19 cellular contexts compared by ENCODE assay signal in the genomic region with DNA sequence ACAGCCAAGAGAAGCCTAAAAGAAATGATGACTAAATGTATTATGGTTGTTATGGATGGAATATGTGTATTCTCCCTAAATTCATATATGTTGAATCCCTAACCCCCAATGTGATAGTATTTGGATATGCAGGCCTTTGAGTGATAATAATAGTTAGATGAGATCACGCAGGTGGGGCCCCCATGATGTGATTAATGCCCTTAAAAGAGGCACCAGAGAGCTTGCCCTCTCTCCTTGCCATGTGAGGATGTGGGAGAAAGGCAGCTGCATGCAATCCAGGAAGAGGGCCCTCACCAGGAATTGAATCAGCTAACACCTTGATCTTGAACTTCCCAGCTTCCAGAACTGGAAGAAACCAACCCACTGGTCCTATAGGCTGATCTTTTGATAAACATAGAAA.
A peak's percentile ranks its signal among the peaks of the same experiment; 100 is the strongest.
DNase-seq lines count a peak whose midpoint lies in the region; ATAC-seq, FAIRE-seq and TF ChIP-seq lines count a peak whose summit lies in the region.
"Had no signal": no experiment of that assay in that cellular context is flagged by ENCODE, and none has a peak within 500 bp of the region (broad histone marks: within the 10 kb centered on the region; RNA-seq: fewer than 3 reads in every experiment).

No MANE protein-coding gene starts in this region.

- TF ChIP-seq CTCF in left ventricle myocardium inferior (IDR thresholded peaks at IDR 0.05; ENCODE audit: borderline replicate concordance) (no peak), heart right ventricle (IDR thresholded peaks at IDR 0.05) (no peak), K562 (IDR thresholded peaks at IDR 0.05 in 2 of 3, conservative IDR thresholded peaks at IDR 0.05 in 1 of 3; ENCODE audit: insufficient read depth in 2 of 3, low read depth in 1 of 3, low read length in 3 of 3) (no peak), pancreas (IDR thresholded peaks at IDR 0.05) (no peak)

- H2AFZ ChIP-seq in GM23248 (peak overlapping the region; percentile 18; the same call in 1 of the 2 replicates), K562 (ENCODE audit: low read depth, low read length) (peak overlapping the region; percentile 62; the same call in 1 of the 2 replicates)
- H2AFZ ChIP-seq: GM23338 had no signal

- peaks cover 8% of the 10 kb centered on the region for H3K9me3 ChIP-seq in left ventricle myocardium inferior (replicated peaks)
- peaks cover 0 to 11% (median 0%) of the 10 kb centered on the region in 11 donors for H3K9me3 ChIP-seq in heart right ventricle
- no peaks in the 10 kb centered on the region for H3K9me3 ChIP-seq in GM23248 (ENCODE audit: low read depth)
- H3K9me3 ChIP-seq in K562 (replicated peaks; ENCODE audit: control insufficient read depth, insufficient read depth, low read depth, low read length), result peaks cover 5% of the 10 kb centered on the region; the same call in 1 of the 2 replicates
- H3K9me3 ChIP-seq in pancreas, result no peaks in the 10 kb centered on the region
- H3K9me3 ChIP-seq: Caco-2 had no signal

- no peaks in the 10 kb centered on the region for H3K9me2 ChIP-seq in GM23248 (ENCODE audit: insufficient read depth)

- BruUV-seq in K562 (replicated peaks; lab: Mats Ljungman, UMichigan), result no TSS peak

- H4K20me1 ChIP-seq in GM23248 (ENCODE audit: insufficient read depth), result no peaks in the 10 kb centered on the region
- no peaks in the 10 kb centered on the region for H4K20me1 ChIP-seq in K562 (replicated peaks; ENCODE audit: control insufficient read depth, insufficient read depth, low read length)

- no peaks in the 10 kb centered on the region for H3K9me1 ChIP-seq in K562 (ENCODE audit: control insufficient read depth, insufficient read depth, low read length)

- no peak overlapping the region for H3K4me3 ChIP-seq in left ventricle myocardium inferior
- H3K4me3 ChIP-seq in heart right ventricle, result no peak overlapping the region
- no peak overlapping the region for H3K4me3 ChIP-seq in GM23248
- no peak overlapping the region for H3K4me3 ChIP-seq in K562
- H3K4me3 ChIP-seq in pancreas, result no peak overlapping the region
- H3K4me3 ChIP-seq: GM23338 had no signal

- no peak overlapping the region for H3K4me2 ChIP-seq in GM23248 (ENCODE audit: unreplicated experiment)
- H3K4me2 ChIP-seq in K562 (ENCODE audit: insufficient read depth, low read length), result no peak overlapping the region
- H3K4me2 ChIP-seq: GM23338 had no signal

- no peaks in the 10 kb centered on the region for H3K79me2 ChIP-seq in GM23248 (ENCODE audit: insufficient read depth)
- H3K79me2 ChIP-seq in K562 (ENCODE audit: control insufficient read depth, insufficient read depth, low read length), result no peaks in the 10 kb centered on the region

- TF ChIP-seq RAD21 in K562 (CRISPR knock-in tag; conservative IDR thresholded peaks at IDR 0.05 in 1 of 2, IDR thresholded peaks at IDR 0.05 in 1 of 2), result no peak

- CTCF ChIA-PET in K562 (lab: Yijun Ruan, JAX; ENCODE audit: low intra/inter-chr PET ratio), result no interaction called here

- intact Hi-C loops in left ventricle myocardium inferior (cut with micrococcal nuclease) (no loop called here), heart right ventricle (cut with DNase I) (no loop called here), K562 (cut with micrococcal nuclease) (no loop called here), pancreas (cut with DNase I) (no loop called here)

- H3K9ac ChIP-seq in GM23248 (no peak overlapping the region), K562 (ENCODE audit: insufficient read depth in 1 of 2, low read depth in 2 of 2, low read length in 2 of 2) (no peak overlapping the region)

- ATAC-seq in heart right ventricle (no peak), K562 (no peak), pancreas (no peak)
- ATAC-seq: GM23338 had no signal

- no peak for TF ChIP-seq POLR2A in K562 (conservative IDR thresholded peaks at IDR 0.05)
- TF ChIP-seq POLR2A in GM12891 (IDR thresholded peaks at IDR 0.05; ENCODE audit: low read depth, low read length), result no peak

- FAIRE-seq in K562 (lab: Jason Lieb, UNC), result no peak
- FAIRE-seq in GM12891 (lab: Jason Lieb, UNC), result no peak
- no peak for FAIRE-seq in pancreas (lab: Jason Lieb, UNC)
- FAIRE-seq: D721Med, GM19239, H54, HTR-8/SVneo had no signal

- TF ChIP-seq EP300 in K562 (IDR thresholded peaks at IDR 0.05; ENCODE audit: low read length), result no peak

- in situ Hi-C loops in GM23248 (cut with MboI) (no loop called here), K562 (cut with MboI) (no loop called here)

- no peaks in the 10 kb centered on the region for H3K36me3 ChIP-seq in left ventricle myocardium inferior
- H3K36me3 ChIP-seq in heart right ventricle, result no peaks in the 10 kb centered on the region
- H3K36me3 ChIP-seq in GM23248 (ENCODE audit: low read depth), result no peaks in the 10 kb centered on the region
- H3K36me3 ChIP-seq in K562 (ENCODE audit: control insufficient read depth, insufficient read depth, low read length), result no peaks in the 10 kb centered on the region
- H3K36me3 ChIP-seq in pancreas, result no peaks in the 10 kb centered on the region

- H3K27ac ChIP-seq in left ventricle myocardium inferior (replicated peaks), result peak overlapping the region; percentile 21
- no peak overlapping the region for H3K27ac ChIP-seq in heart right ventricle
- H3K27ac ChIP-seq in GM23248, result no peak overlapping the region
- H3K27ac ChIP-seq in K562 (ENCODE audit: extremely low read depth, low read depth, low read length), result no peak overlapping the region
- H3K27ac ChIP-seq in pancreas, result no peak overlapping the region
- H3K27ac ChIP-seq: C4-2B had no signal

- 83 to 95% methylated on average over 1 of the region's 1 CpG for WGBS in heart right ventricle, 2 donors
- 91 to 92% methylated on average over 1 of the region's 1 CpG for WGBS in GM23248 (ENCODE audit: low coverage in 1 of 2, low lambda C conversion rate in 2 of 2, missing lambda C conversion rate in 2 of 2), 2 experiments
- 11% methylated on average over 1 of the region's 1 CpG for WGBS in K562 (ENCODE audit: insufficient coverage, low coverage, missing lambda C conversion rate)
- WGBS in pancreas, 2 donors, result 48 to 78% methylated on average over 1 of the region's 1 CpG

- H3K27me3 ChIP-seq in left ventricle myocardium inferior (ENCODE audit: low read depth) (no peaks in the 10 kb centered on the region), heart right ventricle (no peaks in the 10 kb centered on the region), GM23248 (replicated peaks; ENCODE audit: insufficient read depth) (no peaks in the 10 kb centered on the region), K562 (ENCODE audit: control insufficient read depth in 2 of 2, insufficient read depth in 2 of 2, low read length in 2 of 2) (no peaks in the 10 kb centered on the region), pancreas (no peaks in the 10 kb centered on the region)

- no peaks in the 10 kb centered on the region for H3K4me1 ChIP-seq in left ventricle myocardium inferior
- peaks cover 0 to 7% (median 0%) of the 10 kb centered on the region in 9 donors for H3K4me1 ChIP-seq in heart right ventricle
- H3K4me1 ChIP-seq in GM23248 (ENCODE audit: insufficient read depth), result no peaks in the 10 kb centered on the region
- peaks cover 4 to 29% of the 10 kb centered on the region in 2 experiments; a peak in 4 of 5 replicates for H3K4me1 ChIP-seq in K562 (replicated peaks in 1 of 2; ENCODE audit: control insufficient read depth in 2 of 2, insufficient read depth in 2 of 2, low read length in 2 of 2)
- no peaks in the 10 kb centered on the region for H3K4me1 ChIP-seq in pancreas
- H3K4me1 ChIP-seq: Caco-2 had no signal

- H3F3A ChIP-seq in GM23248 (ENCODE audit: insufficient read depth), result no peaks in the 10 kb centered on the region

- POLR2A ChIA-PET in K562 (lab: Yijun Ruan, JAX), result no interaction called here

- DNase-seq in left ventricle myocardium inferior (no peak), heart right ventricle (no peak), GM23248 (no peak), K562 (ENCODE audit: extremely low read depth in 1 of 4, low spot score in 3 of 4) (no peak), NCI-H226 (no peak), GM12891 (ENCODE audit: insufficient read length, low spot score) (no peak), pancreas (no peak)
- DNase-seq: Caco-2; CD4-positive, alpha-beta T cell; DMS79 treated with DMSO at 0.1 percent for 48 hours; GF-D8; HFFc6; KG1 had no signal

TF ChIP-seq in K562, 482 proteins besides CTCF, POLR2A, EP300 and RAD21 (continues in another document):
- TF ChIP-seq FOXA3 (CRISPR knock-in tag; conservative IDR thresholded peaks at IDR 0.05 in 1 of 2, IDR thresholded peaks at IDR 0.05 in 1 of 2), result no peak
- no peak for TF ChIP-seq HNRNPLL (IDR thresholded peaks at IDR 0.05; ENCODE audit: low read depth, low read length, poor library complexity, severe bottlenecking)
- no peak for TF ChIP-seq SRF (CRISPR knock-in tag; IDR thresholded peaks at IDR 0.05)
- no peak for TF ChIP-seq TGIF2 (CRISPR knock-in tag; IDR thresholded peaks at IDR 0.05)
- no peak for TF ChIP-seq PHTF2 (CRISPR knock-in tag; IDR thresholded peaks at IDR 0.05)
- no peak for TF ChIP-seq ZBED1 (IDR thresholded peaks at IDR 0.05)
- TF ChIP-seq TBP (optimal IDR thresholded peaks at IDR 0.05; ENCODE audit: low read depth, low read length), result no peak
- no peak for TF ChIP-seq GATA2 (CRISPR knock-in tag; IDR thresholded peaks at IDR 0.05)
- TF ChIP-seq POLR3G (IDR thresholded peaks at IDR 0.05; ENCODE audit: extremely low read depth, insufficient read length, insufficient replicate concordance), result no peak
- TF ChIP-seq HLTF (IDR thresholded peaks at IDR 0.05), result no peak

TF ChIP-seq in GM12891, 5 proteins besides CTCF, POLR2A, EP300 and RAD21:
- TF ChIP-seq TAF1 (IDR thresholded peaks at IDR 0.05; ENCODE audit: low read depth, low read length) (no peak), SPI1 (IDR thresholded peaks at IDR 0.05; ENCODE audit: low read depth, low read length) (no peak), POLR2AphosphoS5 (IDR thresholded peaks at IDR 0.05; ENCODE audit: low read depth, low read length) (no peak), PAX5 (IDR thresholded peaks at IDR 0.05; ENCODE audit: insufficient read depth, low read length, severe bottlenecking) (no peak), POU2F2 (IDR thresholded peaks at IDR 0.05; ENCODE audit: low read depth, low read length) (no peak)
TF ChIP-seq in GM12891: peak in this region for 0.
